ENCODE assay signal across 8 cellular contexts in the genomic region with DNA sequence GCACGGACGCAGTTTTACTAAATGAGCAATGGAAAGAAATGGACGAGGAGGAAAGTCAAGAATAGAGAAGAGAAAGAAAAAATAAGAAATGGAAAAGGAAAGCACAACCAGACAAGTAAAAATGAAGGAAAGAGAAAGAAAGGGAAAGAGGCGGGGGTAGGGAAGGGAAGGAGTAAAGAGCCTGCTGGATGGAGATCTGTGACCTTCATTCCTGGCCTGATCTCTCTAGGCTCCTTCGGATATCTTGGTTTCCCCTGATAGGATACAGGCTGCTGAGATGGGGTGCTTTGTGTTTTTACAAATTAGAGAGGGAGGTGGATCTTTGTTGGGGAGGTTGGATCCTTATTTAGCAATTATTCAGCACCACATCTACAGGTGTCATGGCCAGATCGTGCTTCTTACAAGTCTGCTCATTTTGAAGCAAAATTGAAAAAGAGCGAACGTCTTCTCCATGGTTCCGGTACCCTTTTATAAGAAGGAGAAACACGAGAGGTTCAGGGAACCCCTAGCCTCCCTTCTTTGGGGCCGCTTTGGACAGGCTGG. TPM values are rescaled to one million over a fixed set of nuclear protein-coding genes. Genes with fewer than 3 reads are reported as not detected.
DNase-seq lines count a peak whose midpoint lies in the region; ATAC-seq and TF ChIP-seq lines count a peak whose summit lies in the region.

No MANE protein-coding gene starts in this region.

- H3K9ac ChIP-seq in ES-I3 (ENCODE audit: low read depth, low read length) = peak overlapping the region; percentile 63

- peak overlapping the region; percentile 96 for H3K27ac ChIP-seq in ectodermal cell (ENCODE audit: insufficient read depth, low read depth, low read length, poor library complexity, severe bottlenecking)
- H3K27ac ChIP-seq in osteoblast (ENCODE audit: low read depth, low read length) = no peak overlapping the region

- ATAC-seq in GM19467 (IDR thresholded peaks at IDR 0.05; ENCODE audit: unreplicated experiment) (no peak), HG02571 (IDR thresholded peaks at IDR 0.05; ENCODE audit: unreplicated experiment) (no peak)

- 8% methylated on average over 11 of the region's 11 CpGs for WGBS in ectodermal cell, 2 experiments

- DNase-seq in HuH-7 (ENCODE audit: low spot score) (peak; percentile 26), osteoblast (ENCODE audit: insufficient read length, low spot score, missing footprints) (peak; percentile 80), NCI-H1092 (lab: John Stamatoyannopoulos, UW) (no peak), glomerular visceral epithelial cell (ENCODE audit: extremely low spot score) (no peak)

- H3K9me3 ChIP-seq in ES-I3 (ENCODE audit: control insufficient read depth, insufficient read depth, low read length) (no peaks in the 10 kb centered on the region), ectodermal cell (ENCODE audit: control insufficient read depth, low read length) (no peaks in the 10 kb centered on the region), osteoblast (ENCODE audit: low read depth, low read length) (no peaks in the 10 kb centered on the region)

- H3K4me3 ChIP-seq in ectodermal cell (ENCODE audit: insufficient read depth, low read depth, low read length) (peak overlapping the region; percentile 72), osteoblast (ENCODE audit: insufficient read depth, low read length) (peak overlapping the region; percentile 63)

- H3K27me3 ChIP-seq in ectodermal cell (ENCODE audit: control insufficient read depth, insufficient read depth, low read length, poor library complexity, severe bottlenecking) (peaks cover 13% of the 10 kb centered on the region), osteoblast (ENCODE audit: insufficient read depth, low read length) (peaks cover 51% of the 10 kb centered on the region)

- H3K4me2 ChIP-seq in osteoblast (ENCODE audit: insufficient read depth, low read length) = peak overlapping the region; percentile 86

- peak overlapping the region; percentile 35 for H2AFZ ChIP-seq in osteoblast (ENCODE audit: low read length)

- H3K36me3 ChIP-seq in ES-I3 (ENCODE audit: insufficient read depth, low read length) (no peaks in the 10 kb centered on the region), ectodermal cell (ENCODE audit: control insufficient read depth, insufficient read depth, low read length) (no peaks in the 10 kb centered on the region), osteoblast (ENCODE audit: insufficient read depth, low read length) (no peaks in the 10 kb centered on the region)

- H3K4me1 ChIP-seq in ES-I3 (ENCODE audit: insufficient read depth, low read length) = peaks cover 5% of the 10 kb centered on the region; the same call in 1 of the 2 replicates
- peaks cover 30% of the 10 kb centered on the region for H3K4me1 ChIP-seq in ectodermal cell (ENCODE audit: control insufficient read depth, insufficient read depth, low read length)
- H3K4me1 ChIP-seq in osteoblast (ENCODE audit: insufficient read depth, low read length) = peaks cover 22% of the 10 kb centered on the region

- no peaks in the 10 kb centered on the region for H4K20me1 ChIP-seq in osteoblast (ENCODE audit: insufficient read depth, low read length)

- no peak for TF ChIP-seq CTCF in osteoblast (IDR thresholded peaks at IDR 0.05; ENCODE audit: extremely low read depth, low read depth, low read length)

- no peaks in the 10 kb centered on the region for H3K79me2 ChIP-seq in osteoblast (ENCODE audit: insufficient read depth, low read length)

RNA-seq across cellular contexts. Expression of a gene that starts 0.8 kb away (rescaled TPM):
- polyA plus RNA-seq in ectodermal cell (2013, experiment 1 of 4) = 77.9 TPM
- 108 TPM for polyA plus RNA-seq in ectodermal cell (2013, experiment 2 of 4)
- 69.1 TPM for polyA plus RNA-seq in ectodermal cell (2013, experiment 3 of 4)
- 82.8 TPM for polyA plus RNA-seq in ectodermal cell (2013, experiment 4 of 4)
- total RNA-seq in osteoblast = not detected in 2 replicates

Comparison
In these comparisons a context has a peak if more than half of its experiments do, and no peak if none do; other contexts are left out.
1. DNase-seq: peak in HuH-7 (single experiment) and osteoblast (single experiment); none in NCI-H1092 (single experiment) and glomerular visceral epithelial cell (single experiment).